Comparison of ENCODE assay signal across 20 cellular contexts in genomic region chr21:39650306-39650705, GRCh38. TPM values are rescaled to one million over a fixed set of nuclear protein-coding genes. Genes with fewer than 3 reads are reported as not detected.
"Had no signal": no experiment of that assay in that cellular context is flagged by ENCODE, and none has a peak within 500 bp of the region (broad histone marks: within the 10 kb centered on the region; RNA-seq: fewer than 3 reads in every experiment).

No MANE protein-coding gene starts in this region.

- DNase-seq: effector memory CD8-positive, alpha-beta T cell; erythroblast; foreskin keratinocyte; immature natural killer cell; left ventricle myocardium superior; mesenchymal stem cell; midbrain; naive thymus-derived CD4-positive, alpha-beta T cell; nephron progenitor cell; ovary; sigmoid colon; small intestine; stimulated activated CD4-positive, alpha-beta T cell treated with anti-CD3 and anti-CD28 coated beads, Interleukin-12 subunit alpha, Interleukin-12 subunit beta, amount 100 ng/mL, for 4 hours; stimulated activated naive CD4-positive, alpha-beta T cell; stomach; substantia nigra; uterus had no signal

- H3K36me3 ChIP-seq: ovary, right atrium auricular region, sigmoid colon, stomach, thoracic aorta, uterus had no signal

- ATAC-seq: effector memory CD8-positive, alpha-beta T cell; foreskin keratinocyte; left ventricle myocardium superior; naive thymus-derived CD4-positive, alpha-beta T cell had no signal

- H3K27ac ChIP-seq: foreskin keratinocyte, ovary, right atrium auricular region, stomach, thoracic aorta, uterus had no signal

- H3K4me3 ChIP-seq: lung, ovary, right atrium auricular region, sigmoid colon, stomach, thoracic aorta, uterus had no signal

- H3K9me3 ChIP-seq: ovary had no signal

- H3K4me1 ChIP-seq: foreskin keratinocyte, right atrium auricular region, stomach, uterus had no signal

- H3K27me3 ChIP-seq: foreskin keratinocyte, ovary, right atrium auricular region, sigmoid colon, stomach, uterus had no signal

RNA-seq across cellular contexts. Expression of gene B3GALT5, which starts 37.6 kb away (rescaled TPM):
- total RNA-seq: foreskin keratinocyte; naive thymus-derived CD4-positive, alpha-beta T cell; right atrium auricular region had no signal
